ENCODE assay signal across 21 cellular contexts in genomic region chr4:162767090-162767489, GRCh38.
DNase-seq lines count a peak whose midpoint lies in the region; ATAC-seq, FAIRE-seq and TF ChIP-seq lines count a peak whose summit lies in the region.
"Had no signal": no experiment of that assay in that cellular context is flagged by ENCODE, and none has a peak within 500 bp of the region (broad histone marks: within the 10 kb centered on the region; RNA-seq: fewer than 3 reads in every experiment).

No MANE protein-coding gene starts in this region.

- peak; percentile 46 for ATAC-seq in left lobe of liver
- ATAC-seq in GM19467 (IDR thresholded peaks at IDR 0.05; ENCODE audit: unreplicated experiment): no peak
- ATAC-seq in HG02970 (IDR thresholded peaks at IDR 0.05; ENCODE audit: low FRiP score, unreplicated experiment): no peak
- ATAC-seq: A549; CD8-positive, alpha-beta T cell; GM12878 had no signal

- no peak for TF ChIP-seq CTCF in D721Med (IDR thresholded peaks at IDR 0.05; ENCODE audit: insufficient read depth, missing control alignments)

- DNase-seq in DMS53 (lab: John Stamatoyannopoulos, UW): peak; percentile 13
- no peak for DNase-seq in DMS53 treated with DMSO at 0.1 percent for 48 hours (lab: John Stamatoyannopoulos, UW; ENCODE audit: unreplicated experiment)
- no peak for DNase-seq in D721Med (ENCODE audit: insufficient read length, low spot score)
- DNase-seq in left lobe of liver (ENCODE audit: low spot score): no peak
- DNase-seq: AML-193; Caco-2; Calu3; CD4-positive, alpha-beta T cell; CD8-positive, alpha-beta T cell; DMS 273 treated with DMSO at 0.1 percent for 48 hours; DMS153; DMS79; DND-41; EL; GDM1 had no signal

- FAIRE-seq in D721Med (lab: Jason Lieb, UNC): peak; percentile 51
- FAIRE-seq: A549, GM12878, GM12892, GM18507 had no signal
